In genomic region chr4:53365486-53366300, GRCh38 we compare ENCODE assay signal across 1 cellular context.
A peak's percentile ranks its signal among the peaks of the same experiment; 100 is the strongest.
TF ChIP-seq lines count a peak whose summit lies in the region.

TSS of gene SCFD2 (minus strand) at chr4:53366061.

TF ChIP-seq in GM23338, 12 proteins besides CTCF, POLR2A, EP300 and RAD21:
- TF ChIP-seq ETS1 (IDR thresholded peaks at IDR 0.05), result peak; percentile 47; the same call in 1 of the 2 replicates
- TF ChIP-seq EZH2 (IDR thresholded peaks at IDR 0.05; ENCODE audit: low read depth, unreplicated experiment), result no peak
- peak; percentile 96 for TF ChIP-seq CREB1 (CRISPR knock-in tag; IDR thresholded peaks at IDR 0.05; ENCODE audit: low read depth)
- no peak for TF ChIP-seq STAT1 (IDR thresholded peaks at IDR 0.05; ENCODE audit: unreplicated experiment)
- TF ChIP-seq ZNF114 (CRISPR knock-in tag; IDR thresholded peaks at IDR 0.05), result no peak
- TF ChIP-seq POLR2AphosphoS5 (IDR thresholded peaks at IDR 0.05; ENCODE audit: low read depth), result peak; percentile 59
